Comparison of ENCODE assay signal across 1 cellular context in genomic region chr11:72700026-72700610, GRCh38.
TF ChIP-seq lines count a peak whose summit lies in the region.

No MANE protein-coding gene starts in this region.

TF ChIP-seq in IMR-90, 13 proteins besides CTCF, POLR2A, EP300 and RAD21:
- peak; percentile 32; the same call in 1 of the 2 replicates for TF ChIP-seq MAFK (IDR thresholded peaks at IDR 0.05; ENCODE audit: low read depth, low read length)
- no peak for TF ChIP-seq MAZ (IDR thresholded peaks at IDR 0.05; ENCODE audit: borderline replicate concordance, low read depth, low read length)
- TF ChIP-seq FOS (IDR thresholded peaks at IDR 0.05; ENCODE audit: low read depth, low read length), result 0 out of 2 replicates have a peak, but pooled peaks have one; percentile 17
